17 cellular contexts compared by ENCODE assay signal in the genomic region with DNA sequence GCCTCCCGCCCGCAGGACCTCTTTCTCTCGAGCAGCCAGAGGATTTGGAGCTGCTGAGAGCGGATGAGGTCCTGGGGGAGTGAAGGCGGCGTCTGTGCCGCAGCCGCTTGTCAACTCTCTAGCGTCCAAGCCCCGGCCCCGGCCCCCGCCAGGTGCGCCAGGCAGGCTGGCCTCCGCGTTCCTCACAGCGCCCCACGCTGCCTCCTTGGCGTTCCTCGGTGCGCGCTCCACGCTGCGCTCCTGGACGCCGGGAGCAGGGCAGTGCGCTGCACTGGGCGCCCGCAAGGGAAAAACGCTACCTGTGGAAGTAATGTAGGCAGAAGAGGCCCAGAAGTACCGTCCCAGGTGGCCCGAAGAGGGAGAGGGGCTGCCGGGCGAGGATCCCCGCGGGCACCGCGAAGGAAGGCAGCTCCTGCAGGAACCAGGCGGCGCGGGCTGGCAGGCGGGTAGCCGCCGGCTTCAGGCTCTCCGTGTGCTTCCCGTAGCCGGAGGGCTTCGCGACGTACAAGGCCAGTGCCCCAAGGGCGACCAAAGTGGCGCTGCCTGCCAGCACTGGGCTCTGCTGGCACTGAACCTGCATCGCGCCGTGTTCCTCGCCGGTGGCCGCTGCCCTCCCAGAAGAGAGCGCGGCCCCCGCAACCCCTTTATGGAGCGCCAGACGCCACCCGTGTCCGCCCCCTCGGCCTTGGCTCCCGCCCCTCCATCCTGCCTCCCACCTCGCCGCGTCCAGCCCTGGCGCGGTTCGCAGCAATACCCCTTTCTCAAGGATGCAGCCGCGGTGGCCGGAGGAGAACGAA. TPM values are rescaled to one million over a fixed set of nuclear protein-coding genes. Genes with fewer than 3 reads are reported as not detected.
DNase-seq lines count a peak whose midpoint lies in the region; TF ChIP-seq lines count a peak whose summit lies in the region.
"Had no signal": no experiment of that assay in that cellular context is flagged by ENCODE, and none has a peak within 500 bp of the region (broad histone marks: within the 10 kb centered on the region; RNA-seq: fewer than 3 reads in every experiment).

A gene with protein sequence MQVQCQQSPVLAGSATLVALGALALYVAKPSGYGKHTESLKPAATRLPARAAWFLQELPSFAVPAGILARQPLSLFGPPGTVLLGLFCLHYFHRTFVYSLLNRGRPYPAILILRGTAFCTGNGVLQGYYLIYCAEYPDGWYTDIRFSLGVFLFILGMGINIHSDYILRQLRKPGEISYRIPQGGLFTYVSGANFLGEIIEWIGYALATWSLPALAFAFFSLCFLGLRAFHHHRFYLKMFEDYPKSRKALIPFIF (minus strand): TSS at position 618 of the 797 bp plus-strand sequence. CDS start 38 bp downstream, at position 580.

- H3K4me3 Mint-ChIP-seq in Caco-2 (ENCODE audit: unreplicated experiment) = no peak within 1 kb of the TSS
- H3K4me3 Mint-ChIP-seq: activated B cell treated with CpG ODN at 0.5 μM for 24 hours; naive thymus-derived CD4-positive, alpha-beta T cell had no signal

- H3K9me3 Mint-ChIP-seq in Caco-2 (ENCODE audit: unreplicated experiment) = peaks cover 14% of the 10 kb centered on the region
- H3K9me3 Mint-ChIP-seq: activated B cell treated with CpG ODN at 0.5 μM for 24 hours had no signal

- H3K9ac ChIP-seq in ES-I3 (ENCODE audit: low read depth, low read length) = peak within 1 kb of the TSS; percentile 43; the same call in 1 of the 2 replicates
- peak within 1 kb of the TSS; percentile 56 for H3K9ac ChIP-seq in NT2/D1 (ENCODE audit: insufficient read length, low read depth)
- peak within 1 kb of the TSS; percentile 73 for H3K9ac ChIP-seq in neuronal stem cell (ENCODE audit: low read depth, low read length, poor library complexity)
- H3K9ac ChIP-seq: KMS-11 had no signal

- peak within 1 kb of the TSS; percentile 85 for H3K23ac ChIP-seq in neuronal stem cell (ENCODE audit: low read depth, low read length, poor library complexity)

- H4K8ac ChIP-seq in neuronal stem cell (ENCODE audit: low read depth, low read length) = peak within 1 kb of the TSS; percentile 73

- peak within 1 kb of the TSS; percentile 89 for H3K4me2 ChIP-seq in neuronal stem cell (ENCODE audit: insufficient read depth, low read length, poor library complexity, severe bottlenecking)
- H3K4me2 ChIP-seq: KMS-11 had no signal

- H3K9me3 ChIP-seq in ES-I3 (ENCODE audit: control insufficient read depth, insufficient read depth, low read length) = no peaks in the 10 kb centered on the region
- no peaks in the 10 kb centered on the region for H3K9me3 ChIP-seq in NT2/D1 (ENCODE audit: insufficient read depth, low read length)
- H3K9me3 ChIP-seq in iPS DF 6.9 (ENCODE audit: control insufficient read depth, insufficient read depth, low read length) = no peaks in the 10 kb centered on the region
- peaks cover 0 to 8% of the 10 kb centered on the region in 2 donors for H3K9me3 ChIP-seq in neuronal stem cell (replicated peaks in 1 of 2; ENCODE audit: control insufficient read depth in 2 of 2, insufficient read depth in 1 of 2, low read depth in 1 of 2, low read length in 2 of 2)
- H3K9me3 ChIP-seq in Caco-2 = no peaks in the 10 kb centered on the region; the same call in 1 of the 2 replicates

- POLR2A ChIA-PET in Caco-2 (lab: Charles Lee) = no interaction called here

- no peaks in the 10 kb centered on the region for H3K36me3 Mint-ChIP-seq in Caco-2 (ENCODE audit: insufficient read depth, unreplicated experiment)

- peak within 1 kb of the TSS; percentile 49 for H3K18ac ChIP-seq in neuronal stem cell (ENCODE audit: low read length)

- H2BK5ac ChIP-seq in neuronal stem cell (ENCODE audit: low read length) = no peak within 1 kb of the TSS

- no peak within 1 kb of the TSS for H3K27ac Mint-ChIP-seq in Caco-2 (ENCODE audit: unreplicated experiment)
- H3K27ac Mint-ChIP-seq: activated B cell treated with CpG ODN at 0.5 μM for 24 hours; naive thymus-derived CD4-positive, alpha-beta T cell; stimulated activated naive CD8-positive, alpha-beta T cell treated with anti-CD3 and anti-CD28 coated beads, Interleukin-15, amount 100 ng/mL, for 72 hours had no signal

- H2BK12ac ChIP-seq in neuronal stem cell (ENCODE audit: low read length) = no peak within 1 kb of the TSS

- no peaks in the 10 kb centered on the region for H3K79me1 ChIP-seq in neuronal stem cell (ENCODE audit: low read depth, low read length)

- CTCF ChIA-PET in Caco-2 (lab: Charles Lee) = no interaction called here

- no peaks in the 10 kb centered on the region for H3K36me3 ChIP-seq in ES-I3 (ENCODE audit: insufficient read depth, low read length)
- H3K36me3 ChIP-seq in NT2/D1 (ENCODE audit: insufficient read depth, insufficient read length, low read length) = no peaks in the 10 kb centered on the region
- H3K36me3 ChIP-seq in iPS DF 6.9 (ENCODE audit: control insufficient read depth, insufficient read depth, low read length) = no peaks in the 10 kb centered on the region
- H3K36me3 ChIP-seq in neuronal stem cell (replicated peaks in 1 of 2; ENCODE audit: control insufficient read depth in 2 of 2, insufficient read depth in 2 of 2, low read length in 2 of 2) = no peaks in the 10 kb centered on the region
- no peaks in the 10 kb centered on the region for H3K36me3 ChIP-seq in Caco-2 (ENCODE audit: control insufficient read depth, insufficient read depth, low read length)

- peak within 1 kb of the TSS; percentile 76 for H2AK5ac ChIP-seq in neuronal stem cell (ENCODE audit: low read depth, low read length)

- whole genome bisulfite sequencing in iPS DF 6.9 (ENCODE audit: insufficient coverage, insufficient read length) = no CpG with 5 or more reads among the region's 76 CpGs
- WGBS in neuronal stem cell (ENCODE audit: extremely low coverage in 2 of 2, insufficient read length in 2 of 2, insufficient replicate concordance in 1 of 2), 2 donors = no CpG with 5 or more reads among the region's 76 CpGs

- H3K14ac ChIP-seq in neuronal stem cell (ENCODE audit: low read length) = peak within 1 kb of the TSS; percentile 47

- no peak within 1 kb of the TSS for H4K91ac ChIP-seq in neuronal stem cell (ENCODE audit: low read depth, low read length, poor library complexity)

- BruUV-seq in Caco-2 (replicated peaks; lab: Mats Ljungman, UMichigan) = no TSS peak

- peak within 1 kb of the TSS; percentile 56 for H2AFZ ChIP-seq in neuronal stem cell (ENCODE audit: low read length)

- peak within 1 kb of the TSS; percentile 39 for H3K4me3 ChIP-seq in NT2/D1 (ENCODE audit: insufficient read length, low read depth)
- H3K4me3 ChIP-seq in iPS DF 6.9 (ENCODE audit: low read length) = peak within 1 kb of the TSS; percentile 26; the same call in 1 of the 2 replicates
- H3K4me3 ChIP-seq in neuronal stem cell (ENCODE audit: low read length in 2 of 2) = peak within 1 kb of the TSS in 1 of 2 donors; percentile 73
- H3K4me3 ChIP-seq in Caco-2 (ENCODE audit: low read depth, low read length) = no peak within 1 kb of the TSS
- H3K4me3 ChIP-seq: SK-N-MC had no signal

- H3K4me1 ChIP-seq in ES-I3 (ENCODE audit: insufficient read depth, low read length) (0 out of 2 replicates have a peak, but pooled peaks cover 5% of the 10 kb centered on the region), NT2/D1 (ENCODE audit: insufficient read depth, insufficient read length) (peaks cover 4% of the 10 kb centered on the region), iPS DF 6.9 (ENCODE audit: control insufficient read depth, insufficient read depth, low read length) (peaks cover 2% of the 10 kb centered on the region; the same call in 1 of the 2 replicates), neuronal stem cell (ENCODE audit: control insufficient read depth in 2 of 2, insufficient read depth in 1 of 2, low read depth in 1 of 2, low read length in 2 of 2) (peaks cover 0 to 4% of the 10 kb centered on the region in 2 donors), Caco-2 (no peaks in the 10 kb centered on the region)

- H3K4me1 Mint-ChIP-seq in Caco-2 (ENCODE audit: low read depth, unreplicated experiment) = no peaks in the 10 kb centered on the region
- H3K4me1 Mint-ChIP-seq: activated B cell treated with CpG ODN at 0.5 μM for 24 hours had no signal

- H3K27me3 Mint-ChIP-seq in Caco-2 (ENCODE audit: insufficient read depth, unreplicated experiment) = peaks cover 11% of the 10 kb centered on the region

- intact Hi-C loops in Caco-2 (cut with micrococcal nuclease; ENCODE audit: unreplicated experiment) = no loop called here

- H2BK120ac ChIP-seq in neuronal stem cell (ENCODE audit: low read depth, low read length) = no peak within 1 kb of the TSS

- H3K27me3 ChIP-seq in NT2/D1 (ENCODE audit: insufficient read depth, insufficient read length) = peaks cover 47% of the 10 kb centered on the region
- peaks cover 31% of the 10 kb centered on the region; the same call in 1 of the 2 replicates for H3K27me3 ChIP-seq in iPS DF 6.9 (ENCODE audit: control insufficient read depth, insufficient read depth, low read length)
- peaks cover 13 to 49% (median 32%) of the 10 kb centered on the region in 3 experiments for H3K27me3 ChIP-seq in neuronal stem cell (ENCODE audit: control insufficient read depth in 3 of 3, insufficient read depth in 3 of 3, low read depth in 1 of 3, low read length in 3 of 3)
- no peaks in the 10 kb centered on the region for H3K27me3 ChIP-seq in Caco-2 (replicated peaks; ENCODE audit: control insufficient read depth, insufficient read depth, low read length)

- DNase-seq in NT2/D1 (ENCODE audit: low read depth, low spot score) (no peak), iPS DF 6.9 (ENCODE audit: low read depth, low spot score) (peak; percentile 16), neuronal stem cell (ENCODE audit: low spot score) (peak; percentile 14), NCI-H146 treated with DMSO at 0.1 percent for 48 hours (lab: John Stamatoyannopoulos, UW; ENCODE audit: unreplicated experiment) (no peak), Caco-2 (no peak), hypothalamus (lab: John Stamatoyannopoulos, UW) (no peak), nucleus accumbens (lab: John Stamatoyannopoulos, UW) (no peak)
- DNase-seq: activated B cell treated with CpG ODN at 0.5 μM for 24 hours; activated CD8-positive, alpha-beta memory T cell treated with anti-CD3 and anti-CD28 coated beads, Interleukin-2, amount 50 U/mL, for 48 hours; naive thymus-derived CD4-positive, alpha-beta T cell; NCI-H2029; stimulated activated naive CD8-positive, alpha-beta T cell treated with anti-CD3 and anti-CD28 coated beads, Interleukin-15, amount 100 ng/mL, for 72 hours had no signal

- TF ChIP-seq CTCF in Caco-2 (IDR thresholded peaks at IDR 0.05; ENCODE audit: insufficient read depth in 1 of 2, low read depth in 1 of 2, low read length in 1 of 2, severe bottlenecking in 1 of 2, unreplicated experiment in 1 of 2) = no peak

- no peak within 1 kb of the TSS for H3K4ac ChIP-seq in neuronal stem cell (ENCODE audit: low read length)

- H3K27ac ChIP-seq in iPS DF 6.9 (ENCODE audit: low read length) (no peak within 1 kb of the TSS), neuronal stem cell (replicated peaks; ENCODE audit: low read length) (no peak within 1 kb of the TSS)
- H3K27ac ChIP-seq: C4-2B, KMS-11, SK-N-MC had no signal

- H2BK15ac ChIP-seq in neuronal stem cell (ENCODE audit: low read length) = no peak within 1 kb of the TSS

RNA-seq across cellular contexts. Expression of the gene that starts here (rescaled TPM):
- polyA plus RNA-seq in neuronal stem cell (2013, experiment 1 of 2) = under 0.01 TPM
- polyA plus RNA-seq in neuronal stem cell (2013, experiment 2 of 2) = 0.01 TPM
- not detected in 2 replicates for total RNA-seq in Caco-2 (2022)
- total RNA-seq: activated B cell treated with CpG ODN at 0.5 μM for 24 hours; G401; naive thymus-derived CD4-positive, alpha-beta T cell had no signal
- polyA plus RNA-seq: naive thymus-derived CD4-positive, alpha-beta T cell had no signal

Comparison
In these comparisons a context has a peak if more than half of its experiments do, and no peak if none do; other contexts are left out.
1. DNase-seq: peak in iPS DF 6.9 (single experiment) and neuronal stem cell (single experiment); none in NT2/D1 (single experiment), NCI-H146 treated with DMSO at 0.1 percent for 48 hours (single experiment), Caco-2 (0 of 2), hypothalamus (0 of 51) and nucleus accumbens (0 of 56).
2. Peak in every context shown above with its lines, with median percentiles within 50 percentile points of each other: H3K9ac ChIP-seq.